In genomic region chr1:235866207-235866912, GRCh38 we compare ENCODE assay signal across 1 cellular context.
TF ChIP-seq lines count a peak whose summit lies in the region.

LYST (minus strand) TSS chr1:235866906; CDS start chr1:235830417, 36,489 bp downstream.

TF ChIP-seq in GM12878, 131 proteins besides CTCF, POLR2A, EP300 and RAD21 (continued from another document):
- TF ChIP-seq IRF3 (IDR thresholded peaks at IDR 0.05), result no peak
- peak; percentile 33; the same call in 1 of the 2 replicates for TF ChIP-seq CREM (IDR thresholded peaks at IDR 0.05; ENCODE audit: low read depth)
- peak; percentile 69 for TF ChIP-seq IKZF1 (conservative IDR thresholded peaks at IDR 0.05)
- peak; percentile 58; the same call in 1 of the 2 replicates for TF ChIP-seq ZNF207 (IDR thresholded peaks at IDR 0.05; ENCODE audit: borderline replicate concordance)
- no peak for TF ChIP-seq JUND (IDR thresholded peaks at IDR 0.05; ENCODE audit: low read depth, low read length)
- peak; percentile 89 for TF ChIP-seq DPF2 (IDR thresholded peaks at IDR 0.05)
- peak; percentile 79 for TF ChIP-seq BACH1 (IDR thresholded peaks at IDR 0.05; ENCODE audit: borderline replicate concordance)
- peak; percentile 56; the same call in 1 of the 2 replicates for TF ChIP-seq NBN (IDR thresholded peaks at IDR 0.05)
- peak in 1 of 2 experiments; percentile 38; a peak in 3 of 4 replicates for TF ChIP-seq BHLHE40 (IDR thresholded peaks at IDR 0.05; ENCODE audit: borderline replicate concordance in 1 of 2, low read depth in 2 of 2, low read length in 1 of 2)
- TF ChIP-seq TBL1XR1 (IDR thresholded peaks at IDR 0.05; ENCODE audit: low read depth, low read length), result peak; percentile 30; the same call in 1 of the 2 replicates
